ENCODE assay signal across 14 cellular contexts in genomic region chr18:68438983-68439382, GRCh38.
DNase-seq lines count a peak whose midpoint lies in the region; ATAC-seq, FAIRE-seq and TF ChIP-seq lines count a peak whose summit lies in the region.
"Had no signal": no experiment of that assay in that cellular context is flagged by ENCODE, and none has a peak within 500 bp of the region (broad histone marks: within the 10 kb centered on the region; RNA-seq: fewer than 3 reads in every experiment).

No MANE protein-coding gene starts in this region.

- CTCF ChIA-PET in HepG2 (lab: Yijun Ruan, JAX; ENCODE audit: low intra/inter-chr PET ratio, low total read pairs), result no interaction called here

- H3K79me2 ChIP-seq in HepG2 (ENCODE audit: insufficient read depth, low read length), result no peaks in the 10 kb centered on the region

- H3K27ac ChIP-seq in HepG2 (ENCODE audit: extremely low read length, insufficient read depth, low read length), result no peak overlapping the region
- H3K27ac ChIP-seq: foreskin keratinocyte had no signal

- no peak for TF ChIP-seq EP300 in HepG2 (IDR thresholded peaks at IDR 0.05; ENCODE audit: low read depth in 2 of 2, low read length in 2 of 2)
- TF ChIP-seq EP300 in HepG2 (CRISPR knock-in tag; IDR thresholded peaks at IDR 0.05; ENCODE audit: borderline replicate concordance), result no peak

- no peaks in the 10 kb centered on the region for H3K9me3 ChIP-seq in HepG2 (ENCODE audit: low read length)

- no peak overlapping the region for H2AFZ ChIP-seq in HepG2 (ENCODE audit: low read length)

- DNase-seq in Right ventricle myocardium inferior (ENCODE audit: missing footprints) (no peak), cardiac septum (ENCODE audit: low spot score) (no peak), cardiac fibroblast (ENCODE audit: low read depth in 2 of 2) (peak; percentile 56 to 89), kidney glomerular epithelial cell (lab: John Stamatoyannopoulos, UW) (peak; percentile 47), NCI-H1105 treated with DMSO at 0.1 percent for 48 hours (lab: John Stamatoyannopoulos, UW) (no peak), hepatic stellate cell (ENCODE audit: low spot score) (no peak), HepG2 (ENCODE audit: low spot score) (no peak)
- DNase-seq: activated CD4-positive, alpha-beta T cell treated with anti-CD3 and anti-CD28 coated beads for 48 hours; foreskin keratinocyte; natural killer cell; NCI-H1694; stimulated activated CD4-positive, alpha-beta T cell treated with anti-CD3 and anti-CD28 coated beads, Interleukin-4, amount 100 ng/mL, for 1 hour had no signal

- intact Hi-C loops in Right ventricle myocardium inferior (cut with DNase I), result no loop called here
- intact Hi-C loops in cardiac septum (cut with DNase I), result no loop called here
- intact Hi-C loops in HepG2 (cut with micrococcal nuclease; ENCODE audit: unreplicated experiment), result no loop called here

- no peak for FAIRE-seq in HepG2 (lab: Jason Lieb, UNC)
- FAIRE-seq: GM12892 had no signal

- no peaks in the 10 kb centered on the region for H4K20me1 ChIP-seq in HepG2 (ENCODE audit: insufficient read depth, low read length)

- no peak overlapping the region for H3K4me3 ChIP-seq in cardiac fibroblast (replicated peaks in 1 of 2; ENCODE audit: low read depth in 2 of 2, low read length in 2 of 2)
- H3K4me3 ChIP-seq in HepG2 (replicated peaks in 1 of 3; ENCODE audit: insufficient read depth in 1 of 3, low read depth in 2 of 3, low read length in 3 of 3), result no peak overlapping the region

- H3K27me3 ChIP-seq in HepG2 (ENCODE audit: control insufficient read depth in 1 of 2, insufficient read depth in 2 of 2, low read length in 2 of 2), result no peaks in the 10 kb centered on the region
- H3K27me3 ChIP-seq: foreskin keratinocyte had no signal

- peak; percentile 65 for ATAC-seq in Right ventricle myocardium inferior
- no peak for ATAC-seq in HepG2
- no peak for ATAC-seq in HG03469 (IDR thresholded peaks at IDR 0.05; ENCODE audit: unreplicated experiment)
- ATAC-seq: foreskin keratinocyte, natural killer cell had no signal

- H3K4me2 ChIP-seq in HepG2 (ENCODE audit: low read depth, low read length), result no peak overlapping the region

- no peak for TF ChIP-seq RAD21 in HepG2 (CRISPR knock-in tag; IDR thresholded peaks at IDR 0.05)

- in situ Hi-C loops in HepG2 (cut with HindIII; ENCODE audit: extremely low pct_ligation_motif_present, low pct_unique_long_range_greater_than_20kb), result no loop called here

- no peaks in the 10 kb centered on the region for H3K36me3 ChIP-seq in HepG2 (replicated peaks in 1 of 2; ENCODE audit: control insufficient read depth in 1 of 2, insufficient read depth in 2 of 2, low read length in 2 of 2)

- TF ChIP-seq POLR2A in HepG2 (IDR thresholded peaks at IDR 0.05; ENCODE audit: insufficient read depth in 1 of 2, low read depth in 2 of 2, low read length in 2 of 2), result no peak

- BruUV-seq in HepG2 (replicated peaks; lab: Mats Ljungman, UMichigan), result no TSS peak

- no peak overlapping the region for H3K9ac ChIP-seq in HepG2 (ENCODE audit: insufficient read depth, low read depth, low read length)

- 0% methylated on average over 2 of the region's 2 CpGs for WGBS in HepG2 (ENCODE audit: low lambda C conversion rate)

- TF ChIP-seq CTCF in cardiac fibroblast (IDR thresholded peaks at IDR 0.05; ENCODE audit: low read depth, low read length), result no peak
- TF ChIP-seq CTCF in HepG2 (CRISPR knock-in tag; IDR thresholded peaks at IDR 0.05), result no peak

- no peaks in the 10 kb centered on the region for H3K4me1 ChIP-seq in HepG2 (ENCODE audit: insufficient read depth, low read length)

- POLR2A ChIA-PET in HepG2 (lab: Yijun Ruan, JAX), result no interaction called here

TF ChIP-seq in HepG2, 621 proteins besides CTCF, POLR2A, EP300 and RAD21:
- TF ChIP-seq NR3C1 (CRISPR knock-in tag; IDR thresholded peaks at IDR 0.05) (no peak), HNRNPL (IDR thresholded peaks at IDR 0.05; ENCODE audit: low read depth, low read length) (no peak), GMEB2 (CRISPR knock-in tag; IDR thresholded peaks at IDR 0.05; ENCODE audit: low read depth) (no peak), ZEB1 (IDR thresholded peaks at IDR 0.05; ENCODE audit: insufficient replicate concordance, low read depth) (no peak), SRF (IDR thresholded peaks at IDR 0.05; ENCODE audit: low read depth, low read length) (no peak), HMG20A (CRISPR knock-in tag; IDR thresholded peaks at IDR 0.05; ENCODE audit: borderline replicate concordance) (no peak), JUNB (CRISPR knock-in tag; IDR thresholded peaks at IDR 0.05; ENCODE audit: borderline replicate concordance) (no peak), ZNF598 (CRISPR knock-in tag; IDR thresholded peaks at IDR 0.05; ENCODE audit: borderline replicate concordance) (no peak), SPEN (CRISPR knock-in tag; IDR thresholded peaks at IDR 0.05; ENCODE audit: low read depth) (no peak), JARID2 (CRISPR knock-in tag; IDR thresholded peaks at IDR 0.05; ENCODE audit: insufficient replicate concordance) (no peak), KAT7 (CRISPR knock-in tag; IDR thresholded peaks at IDR 0.05; ENCODE audit: borderline replicate concordance) (no peak), NRL (CRISPR knock-in tag; IDR thresholded peaks at IDR 0.05; ENCODE audit: borderline replicate concordance) (no peak)
- TF ChIP-seq, protein P1, sequence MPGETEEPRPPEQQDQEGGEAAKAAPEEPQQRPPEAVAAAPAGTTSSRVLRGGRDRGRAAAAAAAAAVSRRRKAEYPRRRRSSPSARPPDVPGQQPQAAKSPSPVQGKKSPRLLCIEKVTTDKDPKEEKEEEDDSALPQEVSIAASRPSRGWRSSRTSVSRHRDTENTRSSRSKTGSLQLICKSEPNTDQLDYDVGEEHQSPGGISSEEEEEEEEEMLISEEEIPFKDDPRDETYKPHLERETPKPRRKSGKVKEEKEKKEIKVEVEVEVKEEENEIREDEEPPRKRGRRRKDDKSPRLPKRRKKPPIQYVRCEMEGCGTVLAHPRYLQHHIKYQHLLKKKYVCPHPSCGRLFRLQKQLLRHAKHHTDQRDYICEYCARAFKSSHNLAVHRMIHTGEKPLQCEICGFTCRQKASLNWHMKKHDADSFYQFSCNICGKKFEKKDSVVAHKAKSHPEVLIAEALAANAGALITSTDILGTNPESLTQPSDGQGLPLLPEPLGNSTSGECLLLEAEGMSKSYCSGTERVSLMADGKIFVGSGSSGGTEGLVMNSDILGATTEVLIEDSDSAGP (CRISPR knock-in tag; IDR thresholded peaks at IDR 0.05; ENCODE audit: borderline replicate concordance), result no peak

Comparison
In these comparisons a context has a peak if more than half of its experiments do, and no peak if none do; other contexts are left out.
1. DNase-seq: peak in cardiac fibroblast (2 of 2) and kidney glomerular epithelial cell (single experiment); none in Right ventricle myocardium inferior (single experiment), cardiac septum (single experiment), NCI-H1105 treated with DMSO at 0.1 percent for 48 hours (single experiment), hepatic stellate cell (single experiment) and HepG2 (single experiment).